33 cellular contexts compared by ENCODE assay signal in the genomic region with DNA sequence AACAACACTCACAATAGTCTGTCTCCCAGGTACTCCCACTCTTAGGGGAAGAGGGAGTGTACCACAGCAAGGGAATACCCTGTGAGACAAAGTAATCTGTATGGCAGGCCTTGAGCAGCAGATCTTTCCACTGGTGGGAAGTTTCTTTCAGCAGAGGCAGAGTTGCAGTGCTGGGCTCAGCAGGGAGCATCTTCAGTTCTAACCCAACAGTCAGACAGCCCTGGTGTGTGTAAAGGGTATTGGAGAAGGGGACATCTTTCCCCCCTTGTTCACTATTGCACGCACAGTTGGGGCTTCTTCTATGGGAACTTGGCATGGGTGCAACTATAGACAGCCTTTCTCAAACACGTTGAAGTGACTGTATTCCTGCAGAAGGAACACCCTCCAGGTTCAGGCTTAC.
DNase-seq lines count a peak whose midpoint lies in the region; ATAC-seq, FAIRE-seq and TF ChIP-seq lines count a peak whose summit lies in the region.
"Had no signal": no experiment of that assay in that cellular context is flagged by ENCODE, and none has a peak within 500 bp of the region (broad histone marks: within the 10 kb centered on the region; RNA-seq: fewer than 3 reads in every experiment).

No MANE protein-coding gene starts in this region.

- H3K79me2 ChIP-seq in HepG2 (ENCODE audit: insufficient read depth, low read length) (no peaks in the 10 kb centered on the region), GM23338 (replicated peaks; ENCODE audit: insufficient read depth) (no peaks in the 10 kb centered on the region)

- H3K27me3 Mint-ChIP-seq in GM23338 (ENCODE audit: insufficient read depth, low read depth, poor library complexity): peaks cover 9% of the 10 kb centered on the region
- H3K27me3 Mint-ChIP-seq in activated T-helper 17 cell treated with anti-CD3 and anti-CD28 coated beads, Interleukin-2, amount 50 U/mL, for 72 hours: peaks cover 9% of the 10 kb centered on the region
- H3K27me3 Mint-ChIP-seq: CD4-positive, alpha-beta T cell; CD4-positive, CD25-positive, alpha-beta regulatory T cell had no signal

- peaks cover 4% of the 10 kb centered on the region; the same call in 2 of the 3 replicates for H3K9me3 Mint-ChIP-seq in GM23338
- no peaks in the 10 kb centered on the region for H3K9me3 Mint-ChIP-seq in activated T-helper 17 cell treated with anti-CD3 and anti-CD28 coated beads, Interleukin-2, amount 50 U/mL, for 72 hours
- H3K9me3 Mint-ChIP-seq: CD4-positive, alpha-beta T cell; CD8-positive, alpha-beta T cell had no signal

- TF ChIP-seq EP300 in HepG2 (IDR thresholded peaks at IDR 0.05; ENCODE audit: low read depth in 2 of 2, low read length in 2 of 2): no peak
- TF ChIP-seq EP300 in HepG2 (CRISPR knock-in tag; IDR thresholded peaks at IDR 0.05; ENCODE audit: borderline replicate concordance): no peak

- H3K36me3 ChIP-seq in HepG2 (replicated peaks in 1 of 2; ENCODE audit: control insufficient read depth in 1 of 2, insufficient read depth in 2 of 2, low read length in 2 of 2) (no peaks in the 10 kb centered on the region), right lobe of liver (no peaks in the 10 kb centered on the region), GM23338 (ENCODE audit: insufficient read depth) (no peaks in the 10 kb centered on the region)
- H3K36me3 ChIP-seq: BE2C; BLaER1; BLaER1 treated with 17β-estradiol and CSF1 and Interleukin-3, amounts not matched to agents 10 nM and 100 nM had no signal

- DNase-seq in HepG2 (ENCODE audit: low spot score): no peak
- no peak for DNase-seq in right lobe of liver
- no peak for DNase-seq in GM23338 (ENCODE audit: low spot score)
- DNase-seq: 8988T; ACHN; AML-193; BE2C; C1 segment of cervical spinal cord; Caco-2; Calu3; CD4-positive, alpha-beta memory T cell; CD4-positive, alpha-beta T cell; CD8-positive, alpha-beta memory T cell; CD8-positive, alpha-beta T cell; COR-L47; DMS 273 treated with DMSO at 0.1 percent for 48 hours; DMS153; DMS53; DMS79; DMS79 treated with DMSO at 0.1 percent for 48 hours; DND-41; EL had no signal

- no peak overlapping the region for H2AFZ ChIP-seq in HepG2 (ENCODE audit: low read length)
- H2AFZ ChIP-seq in GM23338: no peak overlapping the region

- H3K27me3 ChIP-seq in HepG2 (ENCODE audit: control insufficient read depth in 1 of 2, insufficient read depth in 2 of 2, low read length in 2 of 2) (peaks cover 0 to 4% of the 10 kb centered on the region in 2 experiments; a peak in 1 of 5 replicates), right lobe of liver (no peaks in the 10 kb centered on the region), GM23338 (ENCODE audit: insufficient read depth) (no peaks in the 10 kb centered on the region)
- H3K27me3 ChIP-seq: BE2C; BLaER1; BLaER1 treated with 17β-estradiol and CSF1 and Interleukin-3, amounts not matched to agents 10 nM and 100 nM had no signal

- H3K4me1 ChIP-seq in HepG2 (ENCODE audit: insufficient read depth, low read length) (peaks cover 15% of the 10 kb centered on the region), right lobe of liver (no peaks in the 10 kb centered on the region), GM23338 (ENCODE audit: insufficient read depth) (no peaks in the 10 kb centered on the region)
- H3K4me1 ChIP-seq: A549; BE2C; BLaER1; BLaER1 treated with 17β-estradiol and CSF1 and Interleukin-3, amounts not matched to agents 10 nM and 100 nM had no signal

- no peak overlapping the region for H3K9ac ChIP-seq in HepG2 (ENCODE audit: insufficient read depth, low read depth, low read length)
- H3K9ac ChIP-seq: BLaER1; BLaER1 treated with 17β-estradiol and CSF1 and Interleukin-3, amounts not matched to agents 10 nM and 100 nM had no signal

- H3K4me2 ChIP-seq in HepG2 (ENCODE audit: low read depth, low read length) (no peak overlapping the region), GM23338 (no peak overlapping the region)
- H3K4me2 ChIP-seq: A549; BLaER1; BLaER1 treated with 17β-estradiol and CSF1 and Interleukin-3, amounts not matched to agents 10 nM and 100 nM had no signal

- H3F3A ChIP-seq in GM23338 (replicated peaks; ENCODE audit: low read depth): no peaks in the 10 kb centered on the region

- H3K9me3 ChIP-seq in HepG2 (ENCODE audit: low read length) (peaks cover 9% of the 10 kb centered on the region; the same call in 1 of the 2 replicates), right lobe of liver (no peaks in the 10 kb centered on the region)
- H3K9me3 ChIP-seq: BE2C had no signal

- TF ChIP-seq POLR2A in HepG2 (IDR thresholded peaks at IDR 0.05; ENCODE audit: insufficient read depth in 1 of 2, low read depth in 2 of 2, low read length in 2 of 2): no peak
- TF ChIP-seq POLR2A in right lobe of liver (IDR thresholded peaks at IDR 0.05): no peak

- no peaks in the 10 kb centered on the region for H3K9me2 ChIP-seq in GM23338 (ENCODE audit: insufficient read depth)

- H3K4me3 Mint-ChIP-seq in GM23338: no peak overlapping the region
- no peak overlapping the region for H3K4me3 Mint-ChIP-seq in activated T-helper 17 cell treated with anti-CD3 and anti-CD28 coated beads, Interleukin-2, amount 50 U/mL, for 72 hours
- H3K4me3 Mint-ChIP-seq: B cell; CD14-positive monocyte; CD4-positive, alpha-beta memory T cell; CD4-positive, alpha-beta T cell; CD4-positive, CD25-positive, alpha-beta regulatory T cell; CD8-positive, alpha-beta memory T cell; CD8-positive, alpha-beta T cell had no signal

- POLR2A ChIA-PET in HepG2 (lab: Yijun Ruan, JAX): no interaction called here

- H4K20me1 ChIP-seq in HepG2 (ENCODE audit: insufficient read depth, low read length) (no peaks in the 10 kb centered on the region), GM23338 (replicated peaks; ENCODE audit: insufficient read depth) (no peaks in the 10 kb centered on the region)
- H4K20me1 ChIP-seq: BLaER1; BLaER1 treated with 17β-estradiol and CSF1 and Interleukin-3, amounts not matched to agents 10 nM and 100 nM had no signal

- H3K27ac ChIP-seq in HepG2 (ENCODE audit: extremely low read length, insufficient read depth, low read length): no peak overlapping the region
- H3K27ac ChIP-seq in right lobe of liver: no peak overlapping the region
- no peak overlapping the region for H3K27ac ChIP-seq in GM23338 (ENCODE audit: low read depth)
- H3K27ac ChIP-seq: 22Rv1; A549; BLaER1; BLaER1 treated with 17β-estradiol and CSF1 and Interleukin-3, amounts not matched to agents 10 nM and 100 nM; C4-2B had no signal

- no peak overlapping the region for H3K27ac Mint-ChIP-seq in GM23338
- H3K27ac Mint-ChIP-seq in activated T-helper 17 cell treated with anti-CD3 and anti-CD28 coated beads, Interleukin-2, amount 50 U/mL, for 72 hours: no peak overlapping the region
- H3K27ac Mint-ChIP-seq: B cell; CD14-positive monocyte; CD4-positive, alpha-beta memory T cell; CD4-positive, alpha-beta T cell; CD4-positive, CD25-positive, alpha-beta regulatory T cell; CD8-positive, alpha-beta memory T cell; CD8-positive, alpha-beta T cell had no signal

- H3K36me3 Mint-ChIP-seq in GM23338 (ENCODE audit: low read depth): no peaks in the 10 kb centered on the region; the same call in 2 of the 3 replicates
- H3K36me3 Mint-ChIP-seq in activated T-helper 17 cell treated with anti-CD3 and anti-CD28 coated beads, Interleukin-2, amount 50 U/mL, for 72 hours (ENCODE audit: low read depth): no peaks in the 10 kb centered on the region
- H3K36me3 Mint-ChIP-seq: CD14-positive monocyte; CD4-positive, alpha-beta memory T cell; CD4-positive, CD25-positive, alpha-beta regulatory T cell; CD8-positive, alpha-beta T cell had no signal

- no peak overlapping the region for H3K4me3 ChIP-seq in HepG2 (replicated peaks in 1 of 3; ENCODE audit: insufficient read depth in 1 of 3, low read depth in 2 of 3, low read length in 3 of 3)
- H3K4me3 ChIP-seq in right lobe of liver: no peak overlapping the region
- H3K4me3 ChIP-seq in GM23338: no peak overlapping the region
- H3K4me3 ChIP-seq: A549; BLaER1; BLaER1 treated with 17β-estradiol and CSF1 and Interleukin-3, amounts not matched to agents 10 nM and 100 nM had no signal

- TF ChIP-seq CTCF in HepG2 (CRISPR knock-in tag; IDR thresholded peaks at IDR 0.05): no peak
- no peak for TF ChIP-seq CTCF in right lobe of liver (IDR thresholded peaks at IDR 0.05)
- no peak for TF ChIP-seq CTCF in GM23338 (conservative IDR thresholded peaks at IDR 0.05; ENCODE audit: low read depth in 2 of 2)

- no peak for TF ChIP-seq RAD21 in HepG2 (CRISPR knock-in tag; IDR thresholded peaks at IDR 0.05)

- no peak for ATAC-seq in HepG2
- no peak for ATAC-seq in right lobe of liver
- no peak for ATAC-seq in GM23338
- ATAC-seq in activated T-helper 17 cell treated with anti-CD3 and anti-CD28 coated beads, Interleukin-2, amount 50 U/mL, for 72 hours (replicated peaks): no peak
- ATAC-seq: A549; CD8-positive, alpha-beta T cell had no signal

- intact Hi-C loops in HepG2 (cut with micrococcal nuclease; ENCODE audit: unreplicated experiment) (no loop called here), right lobe of liver (cut with DNase I) (no loop called here)

- WGBS in HepG2 (ENCODE audit: low lambda C conversion rate): 0% methylated on average over 1 of the region's 2 CpGs
- WGBS in right lobe of liver (ENCODE audit: insufficient coverage, low coverage, low lambda C conversion rate, missing lambda C conversion rate): no CpG with 5 or more reads among the region's 2 CpGs

- CTCF ChIA-PET in HepG2 (lab: Yijun Ruan, JAX; ENCODE audit: low intra/inter-chr PET ratio, low total read pairs): no interaction called here

- in situ Hi-C loops in HepG2 (cut with HindIII; ENCODE audit: extremely low pct_ligation_motif_present, low pct_unique_long_range_greater_than_20kb): no loop called here

- FAIRE-seq in HepG2 (lab: Jason Lieb, UNC): no peak
- FAIRE-seq: A204.1, A549, D721Med had no signal

- no peaks in the 10 kb centered on the region for H3K4me1 Mint-ChIP-seq in GM23338
- H3K4me1 Mint-ChIP-seq in activated T-helper 17 cell treated with anti-CD3 and anti-CD28 coated beads, Interleukin-2, amount 50 U/mL, for 72 hours: no peaks in the 10 kb centered on the region
- H3K4me1 Mint-ChIP-seq: B cell; CD14-positive monocyte; CD4-positive, alpha-beta memory T cell; CD4-positive, CD25-positive, alpha-beta regulatory T cell; CD8-positive, alpha-beta memory T cell had no signal

- BruUV-seq in HepG2 (replicated peaks; lab: Mats Ljungman, UMichigan): no TSS peak

TF ChIP-seq in HepG2, 621 proteins besides CTCF, POLR2A, EP300 and RAD21 (continues in another document):
- no peak for TF ChIP-seq RARA (CRISPR knock-in tag; IDR thresholded peaks at IDR 0.05)
- no peak for TF ChIP-seq DR1 (CRISPR knock-in tag; IDR thresholded peaks at IDR 0.05)
- no peak for TF ChIP-seq ZSCAN31 (CRISPR knock-in tag; IDR thresholded peaks at IDR 0.05; ENCODE audit: low read depth)
- TF ChIP-seq TAF1 (CRISPR knock-in tag; IDR thresholded peaks at IDR 0.05): no peak

TF ChIP-seq in GM23338, 12 proteins besides CTCF, POLR2A, EP300 and RAD21 (continues in another document):
- TF ChIP-seq ZNF331 (CRISPR knock-in tag; IDR thresholded peaks at IDR 0.05; ENCODE audit: low read depth): peak; percentile 64
